In the genomic region with DNA sequence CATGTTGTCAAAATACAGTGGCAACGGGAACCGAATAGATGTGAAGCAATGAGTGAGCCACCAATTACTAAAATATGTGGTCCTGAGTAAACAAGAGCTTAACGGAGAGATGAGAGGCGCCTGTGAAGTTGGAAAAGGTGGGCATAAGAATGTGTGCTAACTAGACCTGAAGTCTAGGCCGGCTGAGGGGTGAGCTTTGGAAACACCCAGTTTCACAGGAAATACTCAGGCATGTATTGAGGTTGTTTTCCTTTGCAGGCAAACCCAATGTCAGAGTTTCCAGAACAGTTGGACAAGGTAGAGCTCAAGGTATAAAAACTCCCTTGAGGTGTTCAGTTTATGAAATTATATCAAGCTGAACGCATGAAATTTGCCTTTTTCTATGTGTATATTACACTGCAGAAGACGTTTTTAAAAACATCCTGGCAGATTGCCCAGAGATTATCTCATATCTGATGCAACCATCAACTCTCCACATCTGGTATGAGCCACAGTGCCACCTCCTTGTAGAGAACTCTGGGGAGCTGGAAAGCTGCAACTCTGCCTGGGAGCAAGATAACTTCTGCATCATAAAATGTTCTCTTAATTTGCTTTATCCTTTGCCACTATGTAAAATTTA, we compare ENCODE assay signal across 9 cellular contexts. TPM values are rescaled to one million over a fixed set of nuclear protein-coding genes. Genes with fewer than 3 reads are reported as not detected.
DNase-seq lines count a peak whose midpoint lies in the region; ATAC-seq and TF ChIP-seq lines count a peak whose summit lies in the region.
"Had no signal": no experiment of that assay in that cellular context is flagged by ENCODE, and none has a peak within 500 bp of the region (broad histone marks: within the 10 kb centered on the region; RNA-seq: fewer than 3 reads in every experiment).

No MANE protein-coding gene starts in this region.

- ATAC-seq in IMR-90 (ENCODE audit: low read depth) = peak; percentile 6; the same call in 1 of the 2 replicates
- ATAC-seq in HG03039 (IDR thresholded peaks at IDR 0.05; ENCODE audit: unreplicated experiment) = no peak
- no peak for ATAC-seq in HG02885 (IDR thresholded peaks at IDR 0.05; ENCODE audit: poor library complexity, unreplicated experiment)
- no peak for ATAC-seq in HG02588 (IDR thresholded peaks at IDR 0.05; ENCODE audit: unreplicated experiment)
- ATAC-seq: gastrocnemius medialis had no signal

- H2BK20ac ChIP-seq in IMR-90 (ENCODE audit: low read depth, low read length) = peak overlapping the region; percentile 50

- H2AK9ac ChIP-seq in IMR-90 (replicated peaks; ENCODE audit: low read depth, low read length, poor library complexity) = peak overlapping the region; percentile 21

- in situ Hi-C loops in IMR-90 (cut with MboI; ENCODE audit: low sequenced_read_pairs) = no loop called here

- peak overlapping the region; percentile 82 for H2BK120ac ChIP-seq in IMR-90 (ENCODE audit: low read depth, low read length)

- DNase-seq in DMS 273 (lab: John Stamatoyannopoulos, UW; ENCODE audit: unreplicated experiment) (peak; percentile 85), IMR-90 (peak; percentile 94), SJCRH30 (peak; percentile 30 to 66), fibroblast of villous mesenchyme (ENCODE audit: low read depth) (peak; percentile 88), sigmoid colon (no peak)

- no peak overlapping the region for H2BK5ac ChIP-seq in IMR-90 (ENCODE audit: low read depth, low read length, poor library complexity, severe bottlenecking)

- H3K9me3 ChIP-seq in IMR-90 (ENCODE audit: control insufficient read depth, insufficient read depth, low read length) (no peaks in the 10 kb centered on the region), SJCRH30 (replicated peaks) (no peaks in the 10 kb centered on the region), sigmoid colon (no peaks in the 10 kb centered on the region)
- H3K9me3 ChIP-seq: gastrocnemius medialis had no signal

- no peaks in the 10 kb centered on the region; the same call in 1 of the 2 replicates for H3K9me1 ChIP-seq in IMR-90 (ENCODE audit: insufficient read depth, low read length)

- TF ChIP-seq POLR2A in IMR-90 (IDR thresholded peaks at IDR 0.05; ENCODE audit: low read depth, low read length) (no peak), sigmoid colon (IDR thresholded peaks at IDR 0.05) (no peak)

- H3K27ac ChIP-seq in IMR-90 (ENCODE audit: insufficient read depth, low read length) (peak overlapping the region; percentile 39; the same call in 1 of the 2 replicates), SJCRH30 (no peak overlapping the region), sigmoid colon (no peak overlapping the region)
- H3K27ac ChIP-seq: gastrocnemius medialis had no signal

- dilution Hi-C loops in IMR-90 (cut with HindIII; ENCODE audit: low sequenced_read_pairs, unreplicated experiment) = no loop called here

- no peak overlapping the region for H3K23ac ChIP-seq in IMR-90 (ENCODE audit: low read depth, low read length)

- H3K79me1 ChIP-seq in IMR-90 (ENCODE audit: low read depth in 1 of 2, low read length in 2 of 2) = peaks cover 0 to 10% of the 10 kb centered on the region in 2 experiments; a peak in 2 of 4 replicates

- 100% methylated on average over 1 of the region's 7 CpGs; no CpG with 5 or more reads in 1 of the 2 experiments for WGBS in IMR-90 (ENCODE audit: extremely low coverage in 2 of 2, insufficient read length in 1 of 2), 2 experiments
- 53 to 59% methylated on average over 7 of the region's 7 CpGs for WGBS in sigmoid colon, 2 donors

- no peaks in the 10 kb centered on the region for H4K20me1 ChIP-seq in IMR-90 (ENCODE audit: insufficient read depth, low read length)

- TF ChIP-seq CTCF in IMR-90 (conservative IDR thresholded peaks at IDR 0.05; ENCODE audit: low read depth, low read length) = peak; percentile 23; the same call in 1 of the 2 replicates
- no peak for TF ChIP-seq CTCF in fibroblast of villous mesenchyme (IDR thresholded peaks at IDR 0.05; ENCODE audit: insufficient read depth, low read depth, low read length)
- TF ChIP-seq CTCF in sigmoid colon (IDR thresholded peaks at IDR 0.05) = no peak

- H3K36me3 ChIP-seq in IMR-90 (ENCODE audit: control insufficient read depth, insufficient read depth, low read length) = no peaks in the 10 kb centered on the region
- H3K36me3 ChIP-seq in SJCRH30 = no peaks in the 10 kb centered on the region
- no peaks in the 10 kb centered on the region for H3K36me3 ChIP-seq in sigmoid colon
- H3K36me3 ChIP-seq: gastrocnemius medialis had no signal

- H3K4me1 ChIP-seq in IMR-90 (ENCODE audit: control insufficient read depth, insufficient read depth, low read length) (peaks cover 5% of the 10 kb centered on the region), SJCRH30 (peaks cover 3% of the 10 kb centered on the region; the same call in 1 of the 2 replicates), sigmoid colon (peaks cover 0 to 20% (median 8%) of the 10 kb centered on the region in 4 donors)

- peak overlapping the region; percentile 74 for H3K4ac ChIP-seq in IMR-90 (ENCODE audit: low read depth, low read length)

- no peak overlapping the region for H3K56ac ChIP-seq in IMR-90 (ENCODE audit: extremely low read depth, insufficient read depth, low read length)

- H4K91ac ChIP-seq in IMR-90 (ENCODE audit: insufficient read depth, low read depth, low read length) = peak overlapping the region; percentile 3; the same call in 1 of the 2 replicates

- H4K8ac ChIP-seq in IMR-90 (ENCODE audit: low read depth in 2 of 2, low read length in 2 of 2) = peak overlapping the region in 1 of 2 experiments; percentile 68; a peak in 2 of 4 replicates

- no peaks in the 10 kb centered on the region for H3K27me3 ChIP-seq in IMR-90 (ENCODE audit: control insufficient read depth, insufficient read depth, low read length)
- H3K27me3 ChIP-seq in SJCRH30 = no peaks in the 10 kb centered on the region
- no peaks in the 10 kb centered on the region for H3K27me3 ChIP-seq in sigmoid colon
- H3K27me3 ChIP-seq: gastrocnemius medialis had no signal

- H3K4me3 ChIP-seq in IMR-90 (ENCODE audit: insufficient read depth, low read depth, low read length) = no peak overlapping the region
- H3K4me3 ChIP-seq in SJCRH30 = no peak overlapping the region
- no peak overlapping the region for H3K4me3 ChIP-seq in fibroblast of villous mesenchyme (ENCODE audit: low read depth, low read length)
- H3K4me3 ChIP-seq in sigmoid colon = no peak overlapping the region
- H3K4me3 ChIP-seq: gastrocnemius medialis had no signal

- H2AFZ ChIP-seq in IMR-90 (replicated peaks; ENCODE audit: low read length, poor library complexity) = no peak overlapping the region

- no peak overlapping the region for H2AK5ac ChIP-seq in IMR-90 (ENCODE audit: low read depth, low read length)

- TF ChIP-seq EP300 in sigmoid colon (IDR thresholded peaks at IDR 0.05) = no peak

- H3K14ac ChIP-seq in IMR-90 (replicated peaks; ENCODE audit: low read depth, low read length) = peak overlapping the region; percentile 16; the same call in 1 of the 2 replicates

- CTCF ChIA-PET in IMR-90 (lab: Yijun Ruan, JAX) = interaction anchor here (0.6 to 0.8 kb wide), 3 partner anchors 26 to 422 kb away, joined by 3 read pairs; a partner anchor contains a TSS

- H4K5ac ChIP-seq in IMR-90 (ENCODE audit: low read depth, low read length) = peak overlapping the region; percentile 46; the same call in 1 of the 2 replicates

- H2BK15ac ChIP-seq in IMR-90 (ENCODE audit: low read depth, low read length) = no peak overlapping the region

- H3K4me2 ChIP-seq in IMR-90 (ENCODE audit: low read depth, low read length) = peak overlapping the region; percentile 35; the same call in 1 of the 2 replicates

- peak; percentile 23; the same call in 1 of the 2 replicates for TF ChIP-seq RAD21 in IMR-90 (IDR thresholded peaks at IDR 0.05; ENCODE audit: low read length)

- peak overlapping the region; percentile 42; the same call in 1 of the 2 replicates for H3K18ac ChIP-seq in IMR-90 (ENCODE audit: low read depth, low read length)

- BruUV-seq in IMR-90 (replicated peaks; lab: Mats Ljungman, UMichigan) = no TSS peak

- H3K9ac ChIP-seq in IMR-90 (ENCODE audit: low read depth, low read length) = no peak overlapping the region

- intact Hi-C loops in IMR-90 (cut with micrococcal nuclease) = no loop called here
- intact Hi-C loops in sigmoid colon (cut with DNase I) = no loop called here

- POLR2A ChIA-PET in IMR-90 (lab: Charles Lee; ENCODE audit: unreplicated experiment) = no interaction called here

TF ChIP-seq in IMR-90, 13 proteins besides CTCF, POLR2A, EP300 and RAD21:
- TF ChIP-seq SMC3 (IDR thresholded peaks at IDR 0.05; ENCODE audit: low read depth, low read length) = no peak
- no peak for TF ChIP-seq MAFK (IDR thresholded peaks at IDR 0.05; ENCODE audit: low read depth, low read length)
- no peak for TF ChIP-seq RCOR1 (IDR thresholded peaks at IDR 0.05; ENCODE audit: insufficient replicate concordance, low read length)
- TF ChIP-seq CHD1 (IDR thresholded peaks at IDR 0.05; ENCODE audit: low read depth, low read length) = no peak
- TF ChIP-seq CEBPB (IDR thresholded peaks at IDR 0.05; ENCODE audit: low read depth, low read length) = peak; percentile 92

RNA-seq across cellular contexts. Expression of a gene that starts 3.9 kb away (rescaled TPM):
- total RNA-seq in IMR-90 (2012; rRNA removed) (5.0 and 5.2 TPM in 2 replicates), fibroblast of villous mesenchyme (5.2 TPM in 2 replicates), sigmoid colon (10 to 100 TPM in 1 of 4 donors, 1 to 10 TPM in 3; 8.4 to 23.0 (median 8.7) TPM)
- polyA plus RNA-seq in IMR-90 (2012; rRNA removed) (3.9 and 4.8 TPM in 2 replicates), sigmoid colon (10 to 100 TPM in 2 of 3 donors, 1 to 10 TPM in 1; 5.6 to 13.8 (median 11.8) TPM)
- polyA plus RNA-seq in IMR-90 (2012; cell fraction: cytosol; rRNA removed) = 2.3 and 3.0 TPM in 2 replicates
- polyA plus RNA-seq in IMR-90 (2012; cell fraction: nucleus; rRNA removed; ENCODE audit: low replicate concordance) = 2.3 and 4.7 TPM in 2 replicates
- total RNA-seq in SJCRH30 (2014; rRNA removed; shearing (Covaris generic)) = 7.9 and 8.6 TPM in 2 replicates
